Comparison of ENCODE assay signal across 8 cellular contexts in genomic region chr14:51652168-51653095, GRCh38. TPM values are rescaled to one million over a fixed set of nuclear protein-coding genes. Genes with fewer than 3 reads are reported as not detected.
DNase-seq lines count a peak whose midpoint lies in the region; ATAC-seq and TF ChIP-seq lines count a peak whose summit lies in the region.

No MANE protein-coding gene starts in this region.

- no peaks in the 10 kb centered on the region for H3K9me3 ChIP-seq in body of pancreas

- H3K27me3 ChIP-seq in body of pancreas: no peaks in the 10 kb centered on the region

- peak in 1 of 3 donors; percentile 13 for TF ChIP-seq POLR2A in body of pancreas (IDR thresholded peaks at IDR 0.05)

- H3K4me3 ChIP-seq in body of pancreas: peak overlapping the region; percentile 44 to 97

- peak in 3 of 7 experiments; percentile 11 to 15 (median 15) for TF ChIP-seq CTCF in body of pancreas (IDR thresholded peaks at IDR 0.05)

- intact Hi-C loops in body of pancreas (cut with DNase I): no loop called here

- H3K4me1 ChIP-seq in body of pancreas: peaks cover 19% of the 10 kb centered on the region

- ATAC-seq in HG02884 (IDR thresholded peaks at IDR 0.05; ENCODE audit: unreplicated experiment) (peak; percentile 38), body of pancreas (peak; percentile 44)

- H3K27ac ChIP-seq in body of pancreas: peak overlapping the region; percentile 95 to 98 (median 96)

- peak; percentile 9 to 15 for DNase-seq in activated CD4-positive, alpha-beta T cell treated with anti-CD3 and anti-CD28 coated beads, Interleukin-2, amount 50 U/mL, for 4 hours
- no peak for DNase-seq in activated CD4-positive, alpha-beta T cell treated with anti-CD3 and anti-CD28 coated beads for 48 hours
- DNase-seq in OCI-M1 (lab: John Stamatoyannopoulos, UW): peak; percentile 27
- DNase-seq in body of pancreas: peak; percentile 27 to 50 (median 44)
- DNase-seq in islet precursor cell: peak; percentile 64
- DNase-seq in stimulated activated CD4-positive, alpha-beta T cell treated with anti-CD3 and anti-CD28 coated beads, Interleukin-1b, Interleukin-23, amount 100 ng/mL, for 24 hours (ENCODE audit: low read depth in 4 of 4, low spot score in 1 of 4): peak; percentile 10 to 27 (median 16)
- no peak for DNase-seq in superior temporal gyrus (ENCODE audit: extremely low spot score)

- H3K36me3 ChIP-seq in body of pancreas (replicated peaks in 1 of 2; ENCODE audit: insufficient read depth in 1 of 2, low read depth in 2 of 2): no peaks in the 10 kb centered on the region

- WGBS in body of pancreas, 2 donors: 0% methylated on average over 40 to 75 of the region's 75 CpGs

RNA-seq across cellular contexts. Expression of gene FRMD6, which starts 0.7 kb away (rescaled TPM):
- 10 to 100 TPM; 10.2 to 11.2 TPM for total RNA-seq in body of pancreas

Comparison
In these comparisons a context has a peak if more than half of its experiments do, and no peak if none do; other contexts are left out.
1. DNase-seq: peak in activated CD4-positive, alpha-beta T cell treated with anti-CD3 and anti-CD28 coated beads, Interleukin-2, amount 50 U/mL, for 4 hours (2 of 2), OCI-M1 (single experiment), body of pancreas (4 of 4), islet precursor cell (single experiment) and stimulated activated CD4-positive, alpha-beta T cell treated with anti-CD3 and anti-CD28 coated beads, Interleukin-1b, Interleukin-23, amount 100 ng/mL, for 24 hours (4 of 4); none in activated CD4-positive, alpha-beta T cell treated with anti-CD3 and anti-CD28 coated beads for 48 hours (single experiment) and superior temporal gyrus (single experiment).